Comparison of ENCODE assay signal across 8 cellular contexts in the genomic region with DNA sequence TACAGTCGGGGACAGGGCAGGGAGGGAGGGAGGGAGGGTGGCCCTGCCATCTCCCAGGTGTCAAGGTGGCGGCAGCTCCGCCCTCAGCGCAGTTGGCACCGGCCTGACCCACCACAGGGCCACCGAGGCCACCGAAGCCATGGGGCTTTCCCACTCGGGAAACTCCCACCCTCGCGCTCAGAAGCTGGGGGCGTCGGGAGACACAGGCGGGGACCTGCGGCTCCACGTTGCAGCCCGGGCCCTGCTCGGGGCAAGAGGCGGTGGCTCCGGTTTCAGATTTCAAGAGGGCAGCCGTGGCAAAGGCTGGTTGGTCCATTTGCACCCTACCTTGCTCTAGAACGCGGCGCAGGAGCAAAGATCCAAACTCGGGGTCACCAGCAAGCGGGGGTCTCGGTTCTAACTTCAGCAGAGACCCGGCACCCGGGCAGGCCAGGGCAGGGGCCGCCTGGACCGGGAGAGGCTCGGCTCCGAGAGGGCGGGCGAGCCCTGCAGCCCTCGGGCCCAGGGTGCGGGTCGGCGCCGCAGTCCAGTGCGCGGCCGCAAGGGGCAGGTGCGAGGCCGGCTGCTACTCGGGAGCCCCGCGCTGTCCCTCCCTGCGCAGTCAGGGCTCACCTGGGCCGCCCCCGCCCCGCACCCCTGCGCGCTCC. TPM values are rescaled to one million over a fixed set of nuclear protein-coding genes. Genes with fewer than 3 reads are reported as not detected.
DNase-seq lines count a peak whose midpoint lies in the region; ATAC-seq and TF ChIP-seq lines count a peak whose summit lies in the region.

No MANE protein-coding gene starts in this region.

- intact Hi-C loops in CD8-positive, alpha-beta T cell (cut with DNase I, micrococcal nuclease), result no loop called here

- H3K27ac ChIP-seq in CD8-positive, alpha-beta T cell (ENCODE audit: low read depth, low read length), result peak overlapping the region; percentile 49
- H3K27ac ChIP-seq in adipose tissue (ENCODE audit: low read depth, low read length) (peak overlapping the region; percentile 83), smooth muscle cell (ENCODE audit: low read depth) (peak overlapping the region; percentile 96)

- peaks cover 17% of the 10 kb centered on the region for H3F3A ChIP-seq in smooth muscle cell (ENCODE audit: low read depth)

- WGBS in adipose tissue, 3 donors, result 1 to 3% (median 3%) methylated on average over 45 to 53 of the region's 53 CpGs
- 2% methylated on average over 39 of the region's 53 CpGs for WGBS in smooth muscle cell (ENCODE audit: low lambda C conversion rate)

- H3K9me3 Mint-ChIP-seq in CD8-positive, alpha-beta T cell, result no peaks in the 10 kb centered on the region

- H4K20me1 ChIP-seq in smooth muscle cell (ENCODE audit: low read depth), result peaks cover 6% of the 10 kb centered on the region

- ATAC-seq in CD8-positive, alpha-beta T cell, result peak; percentile 65
- peak; percentile 63 for ATAC-seq in GM19452 (IDR thresholded peaks at IDR 0.05; ENCODE audit: unreplicated experiment)
- ATAC-seq in HG03469 (IDR thresholded peaks at IDR 0.05; ENCODE audit: unreplicated experiment), result peak; percentile 30

- peak overlapping the region; percentile 86 for H2AFZ ChIP-seq in smooth muscle cell (ENCODE audit: low read depth)

- peak overlapping the region; percentile 59 for H3K4me3 ChIP-seq in CD8-positive, alpha-beta T cell (ENCODE audit: low read depth, low read length)
- H3K4me3 ChIP-seq in iPS-11a (ENCODE audit: low read depth, low read length) (peak overlapping the region; percentile 51), smooth muscle cell (peak overlapping the region; percentile 80)

- no peaks in the 10 kb centered on the region for H3K36me3 Mint-ChIP-seq in CD8-positive, alpha-beta T cell

- H3K4me2 ChIP-seq in smooth muscle cell, result peak overlapping the region; percentile 99

- H3K36me3 ChIP-seq in CD8-positive, alpha-beta T cell (ENCODE audit: insufficient read depth, low read length), result no peaks in the 10 kb centered on the region
- H3K36me3 ChIP-seq in smooth muscle cell (ENCODE audit: low read depth), result no peaks in the 10 kb centered on the region

- H3K27me3 Mint-ChIP-seq in CD8-positive, alpha-beta T cell (ENCODE audit: low read depth), result no peaks in the 10 kb centered on the region

- CTCF ChIA-PET in CD8-positive, alpha-beta T cell (lab: Charles Lee), result interaction anchor here (0.8 to 12.1 kb wide), 5 partner anchors 11 to 105 kb away, joined by 3 to 105 read pairs (median 15); partner anchors contain the start of gene ACE

- H3K4me3 Mint-ChIP-seq in CD8-positive, alpha-beta T cell, result peak overlapping the region; percentile 77

- peaks cover 36% of the 10 kb centered on the region for H3K4me1 Mint-ChIP-seq in CD8-positive, alpha-beta T cell (ENCODE audit: low read depth)

- POLR2A ChIA-PET in CD8-positive, alpha-beta T cell (lab: Charles Lee), result interaction anchor here (0.8 to 2.1 kb wide), 6 partner anchors 9 to 260 kb away, joined by 3 to 10 read pairs (median 3); partner anchors contain the start of gene ACE

- no peaks in the 10 kb centered on the region for H3K27me3 ChIP-seq in CD8-positive, alpha-beta T cell (ENCODE audit: insufficient read depth, low read length)
- H3K27me3 ChIP-seq in smooth muscle cell (ENCODE audit: low read depth), result no peaks in the 10 kb centered on the region

- peaks cover 7% of the 10 kb centered on the region for H3K79me2 ChIP-seq in smooth muscle cell (ENCODE audit: low read depth)

- peak; percentile 27 for TF ChIP-seq CTCF in CD8-positive, alpha-beta T cell (IDR thresholded peaks at IDR 0.05)
- TF ChIP-seq CTCF in smooth muscle cell (IDR thresholded peaks at IDR 0.05; ENCODE audit: borderline replicate concordance, insufficient read depth, poor library complexity, severe bottlenecking), result peak; percentile 46

- peak in 6 of 7 experiments; percentile 15 to 77 (median 44) for DNase-seq in CD8-positive, alpha-beta T cell
- DNase-seq in SHP77 treated with DMSO at 0.1 percent for 48 hours (lab: John Stamatoyannopoulos, UW) (peak; percentile 37), smooth muscle cell (lab: John Stamatoyannopoulos, UW; ENCODE audit: unreplicated experiment) (peak; percentile 66), hippocampal formation (lab: John Stamatoyannopoulos, UW) (no peak)

- no peaks in the 10 kb centered on the region for H3K9me3 ChIP-seq in CD8-positive, alpha-beta T cell (ENCODE audit: low read length)
- no peaks in the 10 kb centered on the region for H3K9me3 ChIP-seq in smooth muscle cell (replicated peaks; ENCODE audit: low read depth)

- peaks cover 12% of the 10 kb centered on the region for H3K4me1 ChIP-seq in CD8-positive, alpha-beta T cell (ENCODE audit: insufficient read depth, low read length)
- peaks cover 23% of the 10 kb centered on the region for H3K4me1 ChIP-seq in smooth muscle cell (ENCODE audit: low read depth)

- peak overlapping the region; percentile 97 for H3K9ac ChIP-seq in smooth muscle cell (ENCODE audit: low read depth)

- H3K27ac Mint-ChIP-seq in CD8-positive, alpha-beta T cell, result peak overlapping the region; percentile 83

RNA-seq across cellular contexts. Expression of gene CYB561, which starts 0.4 kb away (rescaled TPM):
- 10 to 100 TPM; 13.7 to 14.9 TPM for total RNA-seq in CD8-positive, alpha-beta T cell
- 10 to 100 TPM; 12.3 to 65.8 (median 16.0) TPM for polyA plus RNA-seq in adipose tissue
- 13.6 and 16.5 TPM in 2 replicates for total RNA-seq in smooth muscle cell
- 24.9 and 40.7 TPM in 2 replicates for polyA plus RNA-seq in smooth muscle cell

RNA-seq across cellular contexts. Expression of gene ACE, which starts 31.2 kb away (rescaled TPM):
- total RNA-seq in CD8-positive, alpha-beta T cell, result 1 to 10 TPM; 4.3 to 5.5 TPM
- polyA plus RNA-seq in adipose tissue (1 to 10 TPM; 2.2 to 7.6 (median 5.7) TPM), smooth muscle cell (0.48 and 2.0 TPM in 2 replicates)
- 0.94 and 1.5 TPM in 2 replicates for total RNA-seq in smooth muscle cell

Comparison
In these comparisons a context has a peak if more than half of its experiments do, and no peak if none do; other contexts are left out.
1. DNase-seq: peak in CD8-positive, alpha-beta T cell (6 of 7), SHP77 treated with DMSO at 0.1 percent for 48 hours (single experiment) and smooth muscle cell (single experiment); none in hippocampal formation (0 of 2).
2. Peak in every context shown above with its lines, with median percentiles within 50 percentile points of each other: ATAC-seq, H3K27ac ChIP-seq and H3K4me3 ChIP-seq.